ENCODE assay signal across 1 cellular context in genomic region chr9:35603986-35604577, GRCh38.
TF ChIP-seq lines count a peak whose summit lies in the region.

No MANE protein-coding gene starts in this region.

TF ChIP-seq in K562, 482 proteins besides CTCF, POLR2A, EP300 and RAD21 (continued from another document and continues in another):
- TF ChIP-seq CHD7 (IDR thresholded peaks at IDR 0.05; ENCODE audit: low read depth, low read length) (no peak), TCF7 (IDR thresholded peaks at IDR 0.05; ENCODE audit: borderline replicate concordance) (no peak), MYC (IDR thresholded peaks at IDR 0.05; ENCODE audit: low read depth, low read length) (peak; percentile 43), MYC (CRISPR knock-in tag; IDR thresholded peaks at IDR 0.05; ENCODE audit: borderline replicate concordance, low read depth) (no peak), ZNF41 (CRISPR knock-in tag; conservative IDR thresholded peaks at IDR 0.05) (no peak), MCM7 (IDR thresholded peaks at IDR 0.05) (no peak), KLF10 (CRISPR knock-in tag; IDR thresholded peaks at IDR 0.05) (no peak), RBM15 (IDR thresholded peaks at IDR 0.05; ENCODE audit: insufficient read depth, low read length) (no peak), RBM25 (IDR thresholded peaks at IDR 0.05; ENCODE audit: low read depth, low read length, severe bottlenecking) (no peak), RBFOX2 (IDR thresholded peaks at IDR 0.05; ENCODE audit: low read depth, low read length) (peak; percentile 78), NR2C1 (IDR thresholded peaks at IDR 0.05) (no peak), NR2C1 (tag; IDR thresholded peaks at IDR 0.05) (0 out of 2 replicates have a peak, but pooled peaks have one; percentile 11), MEIS2 (IDR thresholded peaks at IDR 0.05; ENCODE audit: partially characterized antibody) (peak; percentile 71), TSHZ1 (CRISPR knock-in tag; IDR thresholded peaks at IDR 0.05) (no peak), MAFK (IDR thresholded peaks at IDR 0.05; ENCODE audit: low read length) (no peak; the same call in 1 of the 2 replicates), ZFX (CRISPR knock-in tag; IDR thresholded peaks at IDR 0.05) (0 out of 2 replicates have a peak, but pooled peaks have one; percentile 21), CCNT2 (IDR thresholded peaks at IDR 0.05; ENCODE audit: borderline replicate concordance, extremely low read depth, insufficient read length, low read depth, low read length) (peak; percentile 30), RFX7 (CRISPR knock-in tag; IDR thresholded peaks at IDR 0.05) (no peak), ZFP1 (CRISPR knock-in tag; IDR thresholded peaks at IDR 0.05) (no peak), ZBTB2 (IDR thresholded peaks at IDR 0.05) (peak; percentile 71; the same call in 1 of the 2 replicates), ZNF239 (CRISPR knock-in tag; IDR thresholded peaks at IDR 0.05) (no peak), PHF20 (IDR thresholded peaks at IDR 0.05; ENCODE audit: partially characterized antibody) (no peak), KLF6 (CRISPR knock-in tag; IDR thresholded peaks at IDR 0.05; ENCODE audit: borderline replicate concordance) (no peak), RNF219 (CRISPR knock-in tag; IDR thresholded peaks at IDR 0.05) (no peak), ZSCAN29 (IDR thresholded peaks at IDR 0.05) (no peak), MCM5 (IDR thresholded peaks at IDR 0.05; ENCODE audit: low read depth) (no peak), C11orf30 (IDR thresholded peaks at IDR 0.05; ENCODE audit: low read depth) (peak; percentile 73; the same call in 1 of the 2 replicates), MED1 (CRISPR knock-in tag; IDR thresholded peaks at IDR 0.05; ENCODE audit: borderline replicate concordance) (no peak), RFX1 (IDR thresholded peaks at IDR 0.05) (no peak), POLR3G (IDR thresholded peaks at IDR 0.05; ENCODE audit: extremely low read depth, insufficient read length, insufficient replicate concordance) (no peak), PCBP1 (IDR thresholded peaks at IDR 0.05; ENCODE audit: low read depth, low read length, poor library complexity, severe bottlenecking) (no peak), IRF2 (CRISPR knock-in tag; IDR thresholded peaks at IDR 0.05) (no peak), BCOR (IDR thresholded peaks at IDR 0.05) (no peak), GABPA (tag; conservative IDR thresholded peaks at IDR 0.05; ENCODE audit: low read depth) (peak; percentile 85), RBM34 (IDR thresholded peaks at IDR 0.05; ENCODE audit: borderline replicate concordance, insufficient read depth, low read length) (no peak)
- TF ChIP-seq, protein P1, sequence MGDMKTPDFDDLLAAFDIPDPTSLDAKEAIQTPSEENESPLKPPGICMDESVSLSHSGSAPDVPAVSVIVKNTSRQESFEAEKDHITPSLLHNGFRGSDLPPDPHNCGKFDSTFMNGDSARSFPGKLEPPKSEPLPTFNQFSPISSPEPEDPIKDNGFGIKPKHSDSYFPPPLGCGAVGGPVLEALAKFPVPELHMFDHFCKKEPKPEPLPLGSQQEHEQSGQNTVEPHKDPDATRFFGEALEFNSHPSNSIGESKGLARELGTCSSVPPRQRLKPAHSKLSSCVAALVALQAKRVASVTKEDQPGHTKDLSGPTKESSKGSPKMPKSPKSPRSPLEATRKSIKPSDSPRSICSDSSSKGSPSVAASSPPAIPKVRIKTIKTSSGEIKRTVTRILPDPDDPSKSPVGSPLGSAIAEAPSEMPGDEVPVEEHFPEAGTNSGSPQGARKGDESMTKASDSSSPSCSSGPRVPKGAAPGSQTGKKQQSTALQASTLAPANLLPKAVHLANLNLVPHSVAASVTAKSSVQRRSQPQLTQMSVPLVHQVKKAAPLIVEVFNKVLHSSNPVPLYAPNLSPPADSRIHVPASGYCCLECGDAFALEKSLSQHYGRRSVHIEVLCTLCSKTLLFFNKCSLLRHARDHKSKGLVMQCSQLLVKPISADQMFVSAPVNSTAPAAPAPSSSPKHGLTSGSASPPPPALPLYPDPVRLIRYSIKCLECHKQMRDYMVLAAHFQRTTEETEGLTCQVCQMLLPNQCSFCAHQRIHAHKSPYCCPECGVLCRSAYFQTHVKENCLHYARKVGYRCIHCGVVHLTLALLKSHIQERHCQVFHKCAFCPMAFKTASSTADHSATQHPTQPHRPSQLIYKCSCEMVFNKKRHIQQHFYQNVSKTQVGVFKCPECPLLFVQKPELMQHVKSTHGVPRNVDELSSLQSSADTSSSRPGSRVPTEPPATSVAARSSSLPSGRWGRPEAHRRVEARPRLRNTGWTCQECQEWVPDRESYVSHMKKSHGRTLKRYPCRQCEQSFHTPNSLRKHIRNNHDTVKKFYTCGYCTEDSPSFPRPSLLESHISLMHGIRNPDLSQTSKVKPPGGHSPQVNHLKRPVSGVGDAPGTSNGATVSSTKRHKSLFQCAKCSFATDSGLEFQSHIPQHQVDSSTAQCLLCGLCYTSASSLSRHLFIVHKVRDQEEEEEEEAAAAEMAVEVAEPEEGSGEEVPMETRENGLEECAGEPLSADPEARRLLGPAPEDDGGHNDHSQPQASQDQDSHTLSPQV (IDR thresholded peaks at IDR 0.05) = no peak; the same call in 1 of the 2 replicates
- TF ChIP-seq, protein P2, sequence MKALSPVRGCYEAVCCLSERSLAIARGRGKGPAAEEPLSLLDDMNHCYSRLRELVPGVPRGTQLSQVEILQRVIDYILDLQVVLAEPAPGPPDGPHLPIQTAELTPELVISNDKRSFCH (CRISPR knock-in tag; IDR thresholded peaks at IDR 0.05) = no peak
- TF ChIP-seq, protein P2 (tag; IDR thresholded peaks at IDR 0.05) = no peak
- TF ChIP-seq, protein P3, sequence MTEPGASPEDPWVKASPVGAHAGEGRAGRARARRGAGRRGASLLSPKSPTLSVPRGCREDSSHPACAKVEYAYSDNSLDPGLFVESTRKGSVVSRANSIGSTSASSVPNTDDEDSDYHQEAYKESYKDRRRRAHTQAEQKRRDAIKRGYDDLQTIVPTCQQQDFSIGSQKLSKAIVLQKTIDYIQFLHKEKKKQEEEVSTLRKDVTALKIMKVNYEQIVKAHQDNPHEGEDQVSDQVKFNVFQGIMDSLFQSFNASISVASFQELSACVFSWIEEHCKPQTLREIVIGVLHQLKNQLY (CRISPR knock-in tag; conservative IDR thresholded peaks at IDR 0.05) = no peak
